In the genomic region with DNA sequence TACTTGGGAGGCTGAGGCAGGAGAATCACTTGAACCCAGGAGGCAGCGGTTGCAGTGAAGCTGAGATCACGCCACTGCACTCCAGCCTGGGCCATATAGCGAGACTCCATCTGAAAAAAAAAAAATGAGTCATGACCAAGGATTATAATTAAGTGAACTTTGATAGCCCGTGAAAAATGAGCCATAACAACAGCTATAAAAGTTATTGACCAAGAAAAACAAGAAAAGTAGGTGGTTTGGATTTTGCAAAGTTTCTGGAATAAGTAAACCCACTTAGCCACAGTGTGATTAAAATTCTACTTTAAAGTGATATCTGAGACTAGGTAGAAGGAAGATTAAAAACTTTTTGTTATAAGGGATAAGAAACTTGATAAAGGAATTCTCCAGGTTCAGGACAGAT, we compare ENCODE assay signal across 11 cellular contexts.
"Had no signal": no experiment of that assay in that cellular context is flagged by ENCODE, and none has a peak within 500 bp of the region (broad histone marks: within the 10 kb centered on the region; RNA-seq: fewer than 3 reads in every experiment).

No MANE protein-coding gene starts in this region.

- H3K9me3 ChIP-seq: HAP-1 had no signal

- FAIRE-seq: H1, H54 had no signal

- H3K9ac ChIP-seq: GM23248 had no signal

- H3K4me3 ChIP-seq: GM23248, GM23338, HAP-1 had no signal

- H2AFZ ChIP-seq: GM23248, GM23338 had no signal

- H3K36me3 ChIP-seq: HAP-1 had no signal

- H3K4me1 ChIP-seq: HAP-1 had no signal

- H3K4me2 ChIP-seq: GM23338 had no signal

- H3K27ac ChIP-seq: GM23248 had no signal

- ATAC-seq: GM23338, HCT116 had no signal

- DNase-seq: GM23248, GOT3, H7, H9, HCEC 1CT, HFFc6 had no signal
